11 cellular contexts compared by ENCODE assay signal in genomic region chr15:89457086-89457485, GRCh38. TPM values are rescaled to one million over a fixed set of nuclear protein-coding genes. Genes with fewer than 3 reads are reported as not detected.
DNase-seq lines count a peak whose midpoint lies in the region; ATAC-seq, FAIRE-seq and TF ChIP-seq lines count a peak whose summit lies in the region.
"Had no signal": no experiment of that assay in that cellular context is flagged by ENCODE, and none has a peak within 500 bp of the region (broad histone marks: within the 10 kb centered on the region; RNA-seq: fewer than 3 reads in every experiment).

No MANE protein-coding gene starts in this region.

- CTCF ChIA-PET in Panc1 (lab: Charles Lee): no interaction called here

- no peak overlapping the region for H3K27ac ChIP-seq in Panc1 (ENCODE audit: low read length)
- H3K27ac ChIP-seq in adrenal gland: no peak overlapping the region
- no peak overlapping the region for H3K27ac ChIP-seq in ovary

- FAIRE-seq in D721Med (lab: Jason Lieb, UNC): peak; percentile 78

- in situ Hi-C loops in Panc1 (cut with HindIII; ENCODE audit: low pct_unique_long_range_greater_than_20kb, low sequenced_read_pairs): no loop called here

- POLR2A ChIA-PET in Panc1 (lab: Charles Lee): no interaction called here

- H3K4me1 ChIP-seq in Panc1 (ENCODE audit: control insufficient read depth, insufficient read depth, low read length) (no peaks in the 10 kb centered on the region), adrenal gland (replicated peaks in 1 of 2) (no peaks in the 10 kb centered on the region), ovary (ENCODE audit: insufficient read depth) (no peaks in the 10 kb centered on the region)

- no TSS peak for BruUV-seq in Panc1 (replicated peaks; lab: Mats Ljungman, UMichigan)

- ATAC-seq in Panc1: peak; percentile 64; the same call in 1 of the 2 replicates
- no peak for ATAC-seq in HG02678 (IDR thresholded peaks at IDR 0.05; ENCODE audit: unreplicated experiment)
- no peak for ATAC-seq in GM21529 (IDR thresholded peaks at IDR 0.05; ENCODE audit: unreplicated experiment)
- ATAC-seq: stimulated activated memory B cell treated with anti-CD40 and anti-IgM and Interleukin-4, amounts not matched to agents 10 μg/mL and 1 μg/mL and 100 μg/mL, for 72 hours had no signal

- intact Hi-C loops in Panc1 (cut with micrococcal nuclease; ENCODE audit: unreplicated experiment): no loop called here
- intact Hi-C loops in adrenal gland (cut with DNase I): no loop called here
- intact Hi-C loops in ovary (cut with DNase I): no loop called here

- DNase-seq in D721Med (ENCODE audit: insufficient read length, low spot score) (no peak), H7 (peak; percentile 73), Panc1 (ENCODE audit: low read depth, low spot score) (no peak), foreskin melanocyte (peak; percentile 29), adrenal gland (no peak), ovary (no peak)
- DNase-seq: activated naive CD8-positive, alpha-beta T cell treated with anti-CD3 and anti-CD28 coated beads for 36 hours; retina had no signal

- H3K4me3 ChIP-seq in H7 (ENCODE audit: insufficient read depth, low read depth, low read length) (no peak overlapping the region), Panc1 (ENCODE audit: low read depth in 2 of 2, low read length in 2 of 2) (no peak overlapping the region), adrenal gland (no peak overlapping the region), ovary (no peak overlapping the region)

- H3K9me3 ChIP-seq in Panc1 (ENCODE audit: control insufficient read depth, insufficient read depth, low read depth, low read length): no peaks in the 10 kb centered on the region
- H3K9me3 ChIP-seq in adrenal gland (replicated peaks in 1 of 3): no peaks in the 10 kb centered on the region
- no peaks in the 10 kb centered on the region for H3K9me3 ChIP-seq in ovary

- no peak for TF ChIP-seq POLR2A in adrenal gland (IDR thresholded peaks at IDR 0.05)
- TF ChIP-seq POLR2A in ovary (IDR thresholded peaks at IDR 0.05): no peak

- H3K27me3 ChIP-seq in H7 (ENCODE audit: control insufficient read depth, insufficient read depth, low read length) (peaks cover 11% of the 10 kb centered on the region), Panc1 (ENCODE audit: control insufficient read depth, insufficient read depth, low read length) (no peaks in the 10 kb centered on the region), adrenal gland (no peaks in the 10 kb centered on the region), ovary (no peaks in the 10 kb centered on the region)

- TF ChIP-seq EP300 in ovary (IDR thresholded peaks at IDR 0.05): no peak

- TF ChIP-seq CTCF in D721Med (IDR thresholded peaks at IDR 0.05; ENCODE audit: insufficient read depth, missing control alignments): no peak
- TF ChIP-seq CTCF in Panc1 (IDR thresholded peaks at IDR 0.05): no peak
- no peak for TF ChIP-seq CTCF in adrenal gland (IDR thresholded peaks at IDR 0.05)
- TF ChIP-seq CTCF in ovary (IDR thresholded peaks at IDR 0.05): no peak

- no peaks in the 10 kb centered on the region for H3K36me3 ChIP-seq in H7 (replicated peaks; ENCODE audit: control insufficient read depth, insufficient read depth, low read length)
- no peaks in the 10 kb centered on the region for H3K36me3 ChIP-seq in Panc1 (ENCODE audit: control insufficient read depth, insufficient read depth, low read length)
- H3K36me3 ChIP-seq in adrenal gland (replicated peaks in 1 of 2): no peaks in the 10 kb centered on the region
- H3K36me3 ChIP-seq in ovary: no peaks in the 10 kb centered on the region

RNA-seq across cellular contexts. Expression of gene RHCG, which starts 39.3 kb away (rescaled TPM):
- 0.67 TPM in 1 of 2 replicates, not detected in the other for total RNA-seq in H7 (2014; rRNA removed; shearing (Covaris generic))
- total RNA-seq in Panc1 (2021; ENCODE audit: unreplicated experiment) (3.0 TPM), adrenal gland (1 to 10 TPM in 4 of 8 donors, under 1 TPM in 2, not detected in 2; 0.48 to 3.2 (median 1.5) TPM), ovary (under 1 TPM in 2 of 7 donors, not detected in 5; 0.23 to 0.67 TPM)
- 1.7 TPM for polyA plus RNA-seq in Panc1 (2012; ENCODE audit: insufficient read length)
- polyA plus RNA-seq in adrenal gland (1 to 10 TPM in 2 of 3 donors, under 1 TPM in 1; 0.72 to 4.1 (median 3.2) TPM), ovary (not detected)
- total RNA-seq: activated naive CD8-positive, alpha-beta T cell treated with anti-CD3 and anti-CD28 coated beads for 36 hours had no signal

Comparison
In these comparisons a context has a peak if more than half of its experiments do, and no peak if none do; other contexts are left out.
1. DNase-seq: peak in H7 (single experiment) and foreskin melanocyte (single experiment); none in D721Med (single experiment), Panc1 (single experiment), adrenal gland (0 of 7) and ovary (0 of 5).